16 cellular contexts compared by ENCODE assay signal in genomic region chr18:46458472-46458871, GRCh38.
"Had no signal": no experiment of that assay in that cellular context is flagged by ENCODE, and none has a peak within 500 bp of the region (broad histone marks: within the 10 kb centered on the region; RNA-seq: fewer than 3 reads in every experiment).

No MANE protein-coding gene starts in this region.

- H3K36me3 Mint-ChIP-seq: activated naive CD8-positive, alpha-beta T cell treated with anti-CD3 and anti-CD28 coated beads, Interleukin-2, amount 10 ng/mL, durations not matched to agents 7 days and 5 days; stimulated activated memory B cell treated with anti-CD40 and anti-IgM and Interleukin-4, amounts not matched to agents 10 μg/mL and 1 μg/mL and 100 μg/mL, for 72 hours had no signal

- H3K36me3 ChIP-seq: left lung, right lobe of liver had no signal

- H3K79me2 ChIP-seq: hepatocyte had no signal

- H2AFZ ChIP-seq: hepatocyte had no signal

- H3K27ac ChIP-seq: hepatocyte, left lung, right lobe of liver had no signal

- H3K27me3 Mint-ChIP-seq: activated CD8-positive, alpha-beta T cell treated with anti-CD3 and anti-CD28 coated beads for 36 hours had no signal

- H3K9me3 ChIP-seq: left lung, right lobe of liver had no signal

- H3K27ac Mint-ChIP-seq: activated CD8-positive, alpha-beta T cell treated with anti-CD3 and anti-CD28 coated beads for 36 hours; activated naive CD8-positive, alpha-beta T cell treated with anti-CD3 and anti-CD28 coated beads, Interleukin-2, amount 10 ng/mL, durations not matched to agents 7 days and 5 days; activated T-helper 17 cell treated with anti-CD3 and anti-CD28 coated beads, Interleukin-2, amount 50 U/mL, for 72 hours; stimulated activated memory B cell treated with anti-CD40 and anti-IgM and Interleukin-4, amounts not matched to agents 10 μg/mL and 1 μg/mL and 100 μg/mL, for 72 hours had no signal

- H3K4me2 ChIP-seq: hepatocyte had no signal

- ATAC-seq: activated CD8-positive, alpha-beta T cell treated with anti-CD3 and anti-CD28 coated beads for 36 hours; activated T-helper 17 cell treated with anti-CD3 and anti-CD28 coated beads, Interleukin-2, amount 50 U/mL, for 72 hours; left lung; right lobe of liver; stimulated activated memory B cell treated with anti-CD40 and anti-IgM and Interleukin-4, amounts not matched to agents 10 μg/mL and 1 μg/mL and 100 μg/mL, for 72 hours had no signal

- H3K4me3 ChIP-seq: hepatocyte, left lung, right lobe of liver had no signal

- H3K4me1 Mint-ChIP-seq: activated naive CD8-positive, alpha-beta T cell treated with anti-CD3 and anti-CD28 coated beads, Interleukin-2, amount 10 ng/mL, durations not matched to agents 7 days and 5 days; activated T-helper 17 cell treated with anti-CD3 and anti-CD28 coated beads, Interleukin-2, amount 50 U/mL, for 72 hours; stimulated activated memory B cell treated with anti-CD40 and anti-IgM and Interleukin-4, amounts not matched to agents 10 μg/mL and 1 μg/mL and 100 μg/mL, for 72 hours had no signal

- H3K9me3 Mint-ChIP-seq: activated CD8-positive, alpha-beta T cell treated with anti-CD3 and anti-CD28 coated beads for 36 hours; activated naive CD8-positive, alpha-beta T cell treated with anti-CD3 and anti-CD28 coated beads, Interleukin-2, amount 10 ng/mL, durations not matched to agents 7 days and 5 days; activated T-helper 17 cell treated with anti-CD3 and anti-CD28 coated beads, Interleukin-2, amount 50 U/mL, for 72 hours; stimulated activated memory B cell treated with anti-CD40 and anti-IgM and Interleukin-4, amounts not matched to agents 10 μg/mL and 1 μg/mL and 100 μg/mL, for 72 hours had no signal

- H3K4me3 Mint-ChIP-seq: activated CD8-positive, alpha-beta T cell treated with anti-CD3 and anti-CD28 coated beads for 36 hours; activated naive CD8-positive, alpha-beta T cell treated with anti-CD3 and anti-CD28 coated beads, Interleukin-2, amount 10 ng/mL, durations not matched to agents 7 days and 5 days; activated T-helper 17 cell treated with anti-CD3 and anti-CD28 coated beads, Interleukin-2, amount 50 U/mL, for 72 hours; stimulated activated memory B cell treated with anti-CD40 and anti-IgM and Interleukin-4, amounts not matched to agents 10 μg/mL and 1 μg/mL and 100 μg/mL, for 72 hours had no signal

- H3K27me3 ChIP-seq: hepatocyte, left lung, right lobe of liver had no signal

- DNase-seq: activated CD4-positive, alpha-beta T cell treated with anti-CD3 and anti-CD28 coated beads for 48 hours; activated CD4-positive, CD25-positive, alpha-beta regulatory T cell; activated CD8-positive, alpha-beta T cell treated with anti-CD3 and anti-CD28 coated beads for 36 hours; activated naive CD4-positive, alpha-beta T cell treated with Interleukin-2 at 50 U/mL for 16 hours; activated naive CD8-positive, alpha-beta T cell treated with anti-CD3 and anti-CD28 coated beads, Interleukin-2, amount 10 ng/mL, durations not matched to agents 7 days and 5 days; activated T-cell treated with anti-CD3 and anti-CD28 coated beads, Interleukin-2, amount 50 U/mL, for 1 hour; amygdala; dermis blood vessel endothelial cell; effector memory CD4-positive, alpha-beta T cell; left lung; right lobe of liver; small intestine; stimulated activated CD4-positive, alpha-beta T cell treated with anti-CD3 and anti-CD28 coated beads, Interleukin-4, amount 100 ng/mL, for 24 hours had no signal

- H3K4me1 ChIP-seq: left lung, right lobe of liver had no signal
